ENCODE assay signal across 8 cellular contexts in the genomic region with DNA sequence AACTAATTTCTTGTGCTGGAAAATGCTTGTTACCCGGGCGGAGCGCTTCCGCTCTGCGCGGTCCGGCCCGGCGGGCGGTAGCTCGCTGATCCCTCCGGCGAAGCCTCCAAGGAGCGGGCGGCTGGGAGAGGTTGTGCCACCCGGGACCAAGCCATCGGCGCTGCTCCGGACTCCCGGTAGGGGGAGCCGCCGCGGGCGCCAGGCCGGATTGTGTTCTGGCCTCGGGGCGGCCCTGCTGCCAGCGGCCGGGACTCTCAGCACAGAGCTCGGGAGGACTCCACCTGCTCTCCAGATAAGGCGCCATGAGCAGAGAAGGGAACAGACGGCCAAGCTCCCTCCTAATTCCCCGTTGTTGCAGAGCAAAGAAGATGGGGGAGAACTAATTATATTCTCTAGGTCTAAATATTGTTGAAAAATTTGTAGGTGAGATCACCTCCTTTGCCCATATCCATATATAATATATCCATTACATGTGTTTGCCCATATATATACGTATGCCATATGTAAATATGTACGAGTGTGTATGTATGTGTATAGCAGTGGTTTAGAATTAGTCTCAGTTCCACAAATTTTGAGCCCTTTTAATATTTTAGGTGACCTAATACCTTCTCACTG. TPM values are rescaled to one million over a fixed set of nuclear protein-coding genes. Genes with fewer than 3 reads are reported as not detected.
DNase-seq lines count a peak whose midpoint lies in the region; ATAC-seq, FAIRE-seq and TF ChIP-seq lines count a peak whose summit lies in the region.

No MANE protein-coding gene starts in this region.

- H3K27ac ChIP-seq in GM12878 (ENCODE audit: control insufficient read depth, insufficient read depth) (no peak overlapping the region), stomach (no peak overlapping the region)

- 27% methylated on average over 35 of the region's 35 CpGs for WGBS in GM12878 (ENCODE audit: insufficient coverage, insufficient replicate concordance, low lambda C conversion rate, missing lambda C conversion rate)
- WGBS in stomach, 5 donors = 5 to 10% (median 7%) methylated on average over 18 to 35 of the region's 35 CpGs

- BruUV-seq in GM12878 (replicated peaks; lab: Mats Ljungman, UMichigan) = no TSS peak

- ATAC-seq in HG02943 (IDR thresholded peaks at IDR 0.05; ENCODE audit: low read depth, unreplicated experiment) = peak; percentile 80
- ATAC-seq in GM12878 = peak; percentile 95
- ATAC-seq in GM18873 (IDR thresholded peaks at IDR 0.05; ENCODE audit: low FRiP score, unreplicated experiment) = no peak

- no peaks in the 10 kb centered on the region; the same call in 2 of the 3 replicates for H3K9me3 ChIP-seq in GM12878 (replicated peaks; ENCODE audit: control insufficient read depth, insufficient read depth, low read length)
- no peaks in the 10 kb centered on the region for H3K9me3 ChIP-seq in stomach

- SMC1A ChIA-PET in GM12878 (lab: Charles Lee; ENCODE audit: uncharacterized antibody, unreplicated experiment) = interaction anchor here (0.7 kb wide), 1 partner anchor 1157 kb away, joined by 3 read pairs; no protein-coding TSS in a partner anchor

- POLR2A ChIA-PET in GM12878 (lab: Charles Lee) = no interaction called here

- TF ChIP-seq EP300 in GM12878 (IDR thresholded peaks at IDR 0.05; ENCODE audit: borderline replicate concordance in 1 of 2, control insufficient read depth in 1 of 2, low read depth in 2 of 2, low read length in 2 of 2) (no peak), stomach (IDR thresholded peaks at IDR 0.05) (no peak)

- TF ChIP-seq CTCF in GM12878 (IDR thresholded peaks at IDR 0.05 in 2 of 3, conservative IDR thresholded peaks at IDR 0.05 in 1 of 3; ENCODE audit: control insufficient read depth in 2 of 3, extremely low read depth in 1 of 3, insufficient read depth in 1 of 3, low read depth in 3 of 3, low read length in 3 of 3) (peak; percentile 30 to 54 (median 37); a peak in 5 of 6 replicates), stomach (IDR thresholded peaks at IDR 0.05) (peak in 4 of 7 experiments; percentile 9 to 52 (median 47))

- H3K36me3 ChIP-seq in GM12878 (ENCODE audit: control insufficient read depth in 2 of 2, insufficient read depth in 2 of 2, low read length in 1 of 2) (no peaks in the 10 kb centered on the region), stomach (no peaks in the 10 kb centered on the region)

- no peaks in the 10 kb centered on the region for H3K79me2 ChIP-seq in GM12878 (ENCODE audit: control insufficient read depth, insufficient read depth, low read length)

- in situ Hi-C loops in GM12878 (cut with MboI) = no loop called here

- no peak overlapping the region for H3K9ac ChIP-seq in GM12878 (ENCODE audit: control insufficient read depth, insufficient read depth, low read length)

- FAIRE-seq in GM12878 (lab: Jason Lieb, UNC) = no peak

- H3K4me3 ChIP-seq in GM12878 (no peak overlapping the region), stomach (peak overlapping the region in 2 of 4 donors; percentile 11 to 29)

- peak; percentile 49 for DNase-seq in stimulated activated CD4-positive, alpha-beta T cell treated with anti-CD3 and anti-CD28 coated beads, Interleukin-1b, Interleukin-23, amount 100 ng/mL, for 48 hours
- no peak for DNase-seq in stimulated activated CD4-positive, alpha-beta T cell treated with anti-CD3 and anti-CD28 coated beads, Interleukin-12 subunit alpha, Interleukin-12 subunit beta, amount 100 ng/mL, for 4 hours
- DNase-seq in NCI-H510A treated with DMSO at 0.1 percent for 48 hours (lab: John Stamatoyannopoulos, UW) (peak; percentile 66), GM12878 (ENCODE audit: low read depth, low spot score) (no peak), iris pigment epithelial cell (ENCODE audit: low read depth) (peak; percentile 31), stomach (peak; percentile 63)

- no peak for TF ChIP-seq RAD21 in GM12878 (IDR thresholded peaks at IDR 0.05; ENCODE audit: insufficient read depth, low read depth, low read length)

- no peaks in the 10 kb centered on the region for H3K4me1 ChIP-seq in GM12878 (ENCODE audit: control insufficient read depth, insufficient read depth, low read length)
- peaks cover 17 to 34% (median 28%) of the 10 kb centered on the region in 4 donors for H3K4me1 ChIP-seq in stomach

- RAD21 ChIA-PET in GM12878 (lab: Charles Lee; ENCODE audit: unreplicated experiment) = interaction anchor here (0.7 kb wide), 1 partner anchor 135 kb away, joined by 3 read pairs; no protein-coding TSS in a partner anchor

- CTCF ChIA-PET in GM12878 (lab: Yijun Ruan, JAX) = interaction anchor here (1.4 to 2.4 kb wide), 2 partner anchors 14 to 17 kb away, joined by 5 to 7 read pairs; no protein-coding TSS in a partner anchor

- H4K20me1 ChIP-seq in GM12878 (ENCODE audit: control insufficient read depth, insufficient read depth) = no peaks in the 10 kb centered on the region

- no peak overlapping the region for H2AFZ ChIP-seq in GM12878 (ENCODE audit: control insufficient read depth, low read depth, low read length)

- H3K27me3 ChIP-seq in GM12878 (replicated peaks in 1 of 2; ENCODE audit: control insufficient read depth in 2 of 2, insufficient read depth in 2 of 2, low read length in 1 of 2) = peaks cover 13 to 27% of the 10 kb centered on the region in 2 experiments
- H3K27me3 ChIP-seq in stomach = peaks cover 40 to 98% (median 87%) of the 10 kb centered on the region in 3 donors

- no peak overlapping the region for H3K4me2 ChIP-seq in GM12878 (ENCODE audit: control insufficient read depth, insufficient read depth)

- TF ChIP-seq POLR2A in GM12878 (IDR thresholded peaks at IDR 0.05; ENCODE audit: low read depth, low read length) = no peak
- TF ChIP-seq POLR2A in stomach (IDR thresholded peaks at IDR 0.05) = no peak

- intact Hi-C loops in GM12878 (cut with micrococcal nuclease; ENCODE audit: unreplicated experiment) = no loop called here
- intact Hi-C loops in stomach (cut with DNase I; ENCODE audit: low total_unique reads) = no loop called here

TF ChIP-seq in GM12878, 131 proteins besides CTCF, POLR2A, EP300 and RAD21 (continues in another document):
- TF ChIP-seq IKZF1 (conservative IDR thresholded peaks at IDR 0.05) = no peak
- TF ChIP-seq, protein P1, sequence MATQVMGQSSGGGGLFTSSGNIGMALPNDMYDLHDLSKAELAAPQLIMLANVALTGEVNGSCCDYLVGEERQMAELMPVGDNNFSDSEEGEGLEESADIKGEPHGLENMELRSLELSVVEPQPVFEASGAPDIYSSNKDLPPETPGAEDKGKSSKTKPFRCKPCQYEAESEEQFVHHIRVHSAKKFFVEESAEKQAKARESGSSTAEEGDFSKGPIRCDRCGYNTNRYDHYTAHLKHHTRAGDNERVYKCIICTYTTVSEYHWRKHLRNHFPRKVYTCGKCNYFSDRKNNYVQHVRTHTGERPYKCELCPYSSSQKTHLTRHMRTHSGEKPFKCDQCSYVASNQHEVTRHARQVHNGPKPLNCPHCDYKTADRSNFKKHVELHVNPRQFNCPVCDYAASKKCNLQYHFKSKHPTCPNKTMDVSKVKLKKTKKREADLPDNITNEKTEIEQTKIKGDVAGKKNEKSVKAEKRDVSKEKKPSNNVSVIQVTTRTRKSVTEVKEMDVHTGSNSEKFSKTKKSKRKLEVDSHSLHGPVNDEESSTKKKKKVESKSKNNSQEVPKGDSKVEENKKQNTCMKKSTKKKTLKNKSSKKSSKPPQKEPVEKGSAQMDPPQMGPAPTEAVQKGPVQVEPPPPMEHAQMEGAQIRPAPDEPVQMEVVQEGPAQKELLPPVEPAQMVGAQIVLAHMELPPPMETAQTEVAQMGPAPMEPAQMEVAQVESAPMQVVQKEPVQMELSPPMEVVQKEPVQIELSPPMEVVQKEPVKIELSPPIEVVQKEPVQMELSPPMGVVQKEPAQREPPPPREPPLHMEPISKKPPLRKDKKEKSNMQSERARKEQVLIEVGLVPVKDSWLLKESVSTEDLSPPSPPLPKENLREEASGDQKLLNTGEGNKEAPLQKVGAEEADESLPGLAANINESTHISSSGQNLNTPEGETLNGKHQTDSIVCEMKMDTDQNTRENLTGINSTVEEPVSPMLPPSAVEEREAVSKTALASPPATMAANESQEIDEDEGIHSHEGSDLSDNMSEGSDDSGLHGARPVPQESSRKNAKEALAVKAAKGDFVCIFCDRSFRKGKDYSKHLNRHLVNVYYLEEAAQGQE (IDR thresholded peaks at IDR 0.05; ENCODE audit: low read depth, low read length) = no peak
- TF ChIP-seq GATAD2B (conservative IDR thresholded peaks at IDR 0.05; ENCODE audit: low read depth) = no peak
- TF ChIP-seq CEBPB (IDR thresholded peaks at IDR 0.05; ENCODE audit: borderline replicate concordance in 1 of 2, low read depth in 2 of 2, low read length in 2 of 2) = no peak
- no peak for TF ChIP-seq CBFB (IDR thresholded peaks at IDR 0.05; ENCODE audit: low read depth)
- TF ChIP-seq, protein P2, sequence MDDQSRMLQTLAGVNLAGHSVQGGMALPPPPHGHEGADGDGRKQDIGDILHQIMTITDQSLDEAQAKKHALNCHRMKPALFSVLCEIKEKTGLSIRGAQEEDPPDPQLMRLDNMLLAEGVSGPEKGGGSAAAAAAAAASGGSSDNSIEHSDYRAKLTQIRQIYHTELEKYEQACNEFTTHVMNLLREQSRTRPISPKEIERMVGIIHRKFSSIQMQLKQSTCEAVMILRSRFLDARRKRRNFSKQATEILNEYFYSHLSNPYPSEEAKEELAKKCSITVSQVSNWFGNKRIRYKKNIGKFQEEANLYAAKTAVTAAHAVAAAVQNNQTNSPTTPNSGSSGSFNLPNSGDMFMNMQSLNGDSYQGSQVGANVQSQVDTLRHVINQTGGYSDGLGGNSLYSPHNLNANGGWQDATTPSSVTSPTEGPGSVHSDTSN (IDR thresholded peaks at IDR 0.05; ENCODE audit: insufficient replicate concordance, low read depth, low read length) = no peak

RNA-seq across cellular contexts. Expression of a gene that starts 13.8 kb away (rescaled TPM):
- total RNA-seq in GM12878 (2013; cell fraction: nucleolus; rRNA removed) = 0.08 and 0.17 TPM in 2 replicates
- total RNA-seq in GM12878 (2014; rRNA removed) (0.06 and 0.11 TPM in 2 replicates), GM12878 (2014; rRNA removed; fragmentation: Illumina TruSeq; extraction: Trizol) (0.05 and 0.13 TPM in 2 replicates), GM12878 (2021) (0.10 and 0.11 TPM in 2 replicates), stomach (100 to 1,000 TPM in 1 of 5 donors, 1 to 10 TPM in 3, under 1 TPM in 1; 0.89 to 184 (median 1.8) TPM)
- not detected for polyA plus RNA-seq in GM12878 (2011; ENCODE audit: low read depth)
- polyA plus RNA-seq in GM12878 (2011; rRNA removed) (0.56 and 0.66 TPM in 2 replicates), GM12878 (2014; fragmentation: Illumina TruSeq; extraction: Trizol) (0.06 and 0.08 TPM in 2 replicates), GM12878 (2014; fragmentation: Nextera tagmentation; extraction: Ambion mirVana) (not detected), GM12878 (2014; rRNA removed) (0.03 and 0.08 TPM in 2 replicates), GM12878 (2016; fragmentation: Nextera tagmentation; extraction: Ambion mirVana) (under 1 TPM in 1 of 2 experiments, not detected in 1; 0.08 TPM), stomach (1 to 10 TPM in 2 of 3 donors, under 1 TPM in 1; 0.50 to 1.2 (median 1.1) TPM)
- polyA plus RNA-seq in GM12878 (2011; cell fraction: cytosol; rRNA removed) = 0.39 and 0.47 TPM in 2 replicates
- 1.8 and 2.8 TPM in 2 replicates for polyA plus RNA-seq in GM12878 (2011; cell fraction: nucleus; rRNA removed)
- polyA plus RNA-seq in GM12878 (2012) = 0.06 TPM in 1 of 2 replicates, not detected in the other
- polyA minus RNA-seq in GM12878 (2011; rRNA and poly(A)+ RNA removed) = 1.9 and 2.3 TPM in 2 replicates
- 1.1 and 1.2 TPM in 2 replicates for polyA minus RNA-seq in GM12878 (2011; cell fraction: cytosol; rRNA and poly(A)+ RNA removed)
- 1.6 and 3.5 TPM in 2 replicates for polyA minus RNA-seq in GM12878 (2011; cell fraction: nucleus; rRNA and poly(A)+ RNA removed)

Comparison
In these comparisons a context has a peak if more than half of its experiments do, and no peak if none do; other contexts are left out.
1. DNase-seq: peak in stimulated activated CD4-positive, alpha-beta T cell treated with anti-CD3 and anti-CD28 coated beads, Interleukin-1b, Interleukin-23, amount 100 ng/mL, for 48 hours (single experiment), NCI-H510A treated with DMSO at 0.1 percent for 48 hours (single experiment), iris pigment epithelial cell (single experiment) and stomach (single experiment); none in stimulated activated CD4-positive, alpha-beta T cell treated with anti-CD3 and anti-CD28 coated beads, Interleukin-12 subunit alpha, Interleukin-12 subunit beta, amount 100 ng/mL, for 4 hours (single experiment) and GM12878 (single experiment).